ENCODE assay signal across 7 cellular contexts in the genomic region with DNA sequence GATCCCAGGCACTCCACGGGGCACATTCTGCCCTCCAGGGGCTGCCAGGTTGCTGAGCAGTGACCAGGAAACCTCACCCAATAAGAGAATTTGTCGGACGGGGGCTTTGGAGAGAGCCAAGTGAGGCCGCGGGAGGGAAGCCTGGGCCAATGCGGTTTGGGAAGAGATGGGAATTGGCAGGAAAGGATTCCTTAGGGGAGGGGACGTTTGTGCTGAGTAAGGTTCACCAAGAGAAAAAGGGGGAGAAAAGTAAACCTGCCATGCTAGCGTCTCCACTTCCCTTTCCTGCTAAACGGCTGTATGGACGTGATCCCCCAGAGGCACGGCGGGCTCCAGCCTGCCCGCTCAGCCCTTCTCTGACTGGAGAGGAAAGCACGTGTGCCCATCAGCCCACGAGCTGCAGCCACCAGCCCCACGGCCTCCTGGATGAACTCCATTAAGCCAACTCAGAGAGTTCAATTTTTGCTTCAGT.
DNase-seq lines count a peak whose midpoint lies in the region; ATAC-seq lines count a peak whose summit lies in the region.

No MANE protein-coding gene starts in this region.

- DNase-seq in amygdala (lab: John Stamatoyannopoulos, UW) (peak in 30 of 56 donors; percentile 10 to 70 (median 36)), putamen (ENCODE audit: low spot score) (peak; percentile 53), MV-4-11 (lab: John Stamatoyannopoulos, UW) (no peak), DMS53 (lab: John Stamatoyannopoulos, UW) (no peak), NCI-H345 (lab: John Stamatoyannopoulos, UW) (no peak)

- ATAC-seq in GM19351 (IDR thresholded peaks at IDR 0.05; ENCODE audit: unreplicated experiment): peak; percentile 15
- peak; percentile 19 for ATAC-seq in HG03045 (IDR thresholded peaks at IDR 0.05; ENCODE audit: unreplicated experiment)

Comparison
In these comparisons a context has a peak if more than half of its experiments do, and no peak if none do; other contexts are left out.
1. DNase-seq: peak in amygdala (30 of 56) and putamen (single experiment); none in MV-4-11 (single experiment), DMS53 (single experiment) and NCI-H345 (single experiment).